2 cellular contexts compared by ENCODE assay signal in genomic region chr2:11819235-11819729, GRCh38.
TF ChIP-seq lines count a peak whose summit lies in the region.

No MANE protein-coding gene starts in this region.

TF ChIP-seq in K562, 482 proteins besides CTCF, POLR2A, EP300 and RAD21 (continued from another document):
- TF ChIP-seq ZMIZ1 (IDR thresholded peaks at IDR 0.05; ENCODE audit: low read depth in 2 of 2, low read length in 2 of 2) (no peak), MAFG (tag; conservative IDR thresholded peaks at IDR 0.05) (no peak)

TF ChIP-seq in HepG2, 621 proteins besides CTCF, POLR2A, EP300 and RAD21 (continued from another document and continues in another):
- no peak for TF ChIP-seq THAP9 (CRISPR knock-in tag; IDR thresholded peaks at IDR 0.05; ENCODE audit: borderline replicate concordance)
- TF ChIP-seq ETV5 (CRISPR knock-in tag; IDR thresholded peaks at IDR 0.05; ENCODE audit: borderline replicate concordance): peak; percentile 75; the same call in 1 of the 2 replicates
- TF ChIP-seq MEF2D (CRISPR knock-in tag; IDR thresholded peaks at IDR 0.05): no peak
- TF ChIP-seq ZSCAN9 (CRISPR knock-in tag; IDR thresholded peaks at IDR 0.05; ENCODE audit: borderline replicate concordance): peak; percentile 65; the same call in 1 of the 2 replicates
- TF ChIP-seq CREB1 (IDR thresholded peaks at IDR 0.05): no peak
- TF ChIP-seq CREB1 (CRISPR knock-in tag; IDR thresholded peaks at IDR 0.05): no peak
- no peak for TF ChIP-seq NFKB2 (CRISPR knock-in tag; IDR thresholded peaks at IDR 0.05; ENCODE audit: borderline replicate concordance)
- no peak for TF ChIP-seq TRIM22 (IDR thresholded peaks at IDR 0.05)
- TF ChIP-seq ASH2L (IDR thresholded peaks at IDR 0.05; ENCODE audit: insufficient read length, low read depth, low read length): peak; percentile 96
- TF ChIP-seq DPF2 (CRISPR knock-in tag; IDR thresholded peaks at IDR 0.05; ENCODE audit: borderline replicate concordance, low read depth): peak; percentile 75
- peak; percentile 92 for TF ChIP-seq FOXA3 (CRISPR knock-in tag; IDR thresholded peaks at IDR 0.05)
- TF ChIP-seq NCOA1 (CRISPR knock-in tag; IDR thresholded peaks at IDR 0.05): no peak
- TF ChIP-seq THYN1 (CRISPR knock-in tag; IDR thresholded peaks at IDR 0.05; ENCODE audit: borderline replicate concordance, low read depth): no peak
- TF ChIP-seq ZNF3 (CRISPR knock-in tag; IDR thresholded peaks at IDR 0.05): no peak
- 0 out of 2 replicates have a peak, but pooled peaks have one; percentile 10 for TF ChIP-seq ZNF12 (CRISPR knock-in tag; IDR thresholded peaks at IDR 0.05)
- peak; percentile 72; the same call in 1 of the 2 replicates for TF ChIP-seq THRA (CRISPR knock-in tag; IDR thresholded peaks at IDR 0.05; ENCODE audit: borderline replicate concordance)
- no peak for TF ChIP-seq DMAP1 (CRISPR knock-in tag; IDR thresholded peaks at IDR 0.05)
- 0 out of 4 replicates have a peak, but pooled peaks of 1 of the 2 experiments have one; percentile 42 for TF ChIP-seq KLF16 (CRISPR knock-in tag; IDR thresholded peaks at IDR 0.05)
- 0 out of 2 replicates have a peak, but pooled peaks have one; percentile 25 for TF ChIP-seq ZNF691 (CRISPR knock-in tag; IDR thresholded peaks at IDR 0.05; ENCODE audit: borderline replicate concordance, low read depth)
- peak; percentile 63 for TF ChIP-seq TCF7L2 (IDR thresholded peaks at IDR 0.05; ENCODE audit: low read depth, low read length)
- TF ChIP-seq ZSCAN31 (CRISPR knock-in tag; IDR thresholded peaks at IDR 0.05; ENCODE audit: low read depth): peak; percentile 75; the same call in 1 of the 2 replicates
- no peak for TF ChIP-seq CAMTA2 (CRISPR knock-in tag; IDR thresholded peaks at IDR 0.05; ENCODE audit: borderline replicate concordance)
- no peak for TF ChIP-seq ZBED4 (CRISPR knock-in tag; IDR thresholded peaks at IDR 0.05; ENCODE audit: borderline replicate concordance)
- no peak for TF ChIP-seq ZNF761 (CRISPR knock-in tag; conservative IDR thresholded peaks at IDR 0.05)
- TF ChIP-seq MAX (IDR thresholded peaks at IDR 0.05): peak; percentile 47; the same call in 1 of the 2 replicates
- peak; percentile 42; the same call in 1 of the 2 replicates for TF ChIP-seq ZNF652 (CRISPR knock-in tag; IDR thresholded peaks at IDR 0.05; ENCODE audit: borderline replicate concordance, low read depth)
- peak; percentile 93; the same call in 1 of the 2 replicates for TF ChIP-seq AHDC1 (CRISPR knock-in tag; IDR thresholded peaks at IDR 0.05; ENCODE audit: borderline replicate concordance)
